In genomic region chr20:25902321-25902720, GRCh38 we compare ENCODE assay signal across 8 cellular contexts.
A peak's percentile ranks its signal among the peaks of the same experiment; 100 is the strongest.
DNase-seq lines count a peak whose midpoint lies in the region; TF ChIP-seq lines count a peak whose summit lies in the region.
"Not testable (repeated sequence)": the region's sequence is repeated elsewhere in the genome, so short reads cannot be mapped to it uniquely, and the experiment has no call there.

No MANE protein-coding gene starts in this region.

- not testable (repeated sequence) for H3K27me3 ChIP-seq in ACC112 (ENCODE audit: insufficient read depth, low read length); SK-N-SH (ENCODE audit: insufficient read depth); brain microvascular endothelial cell (replicated peaks)

- H4K20me1 ChIP-seq in SK-N-SH (ENCODE audit: insufficient read depth) = not testable (repeated sequence)

- H3K4me1 ChIP-seq in ACC112 (ENCODE audit: control insufficient read depth, insufficient read depth, low read length, unreplicated experiment); SK-N-SH (ENCODE audit: control insufficient read depth in 1 of 2, insufficient read depth in 2 of 2, low read depth in 1 of 2, low read length in 1 of 2): not testable (repeated sequence)

- not testable (repeated sequence) for TF ChIP-seq CTCF in SK-N-SH (IDR thresholded peaks at IDR 0.05); brain microvascular endothelial cell (IDR thresholded peaks at IDR 0.05; ENCODE audit: low read depth, low read length, missing control alignments); epithelial cell of proximal tubule (conservative IDR thresholded peaks at IDR 0.05; ENCODE audit: low read depth, low read length)

- CTCF ChIA-PET in SK-N-SH (lab: Yijun Ruan, JAX) = not testable (repeated sequence)

- not testable (repeated sequence) for H3K4me3 ChIP-seq in ACC112 (ENCODE audit: low read depth, low read length); SK-N-SH (ENCODE audit: low read depth in 2 of 2, low read length in 1 of 2); brain microvascular endothelial cell (ENCODE audit: low read depth, low read length); epithelial cell of proximal tubule (ENCODE audit: low read depth, low read length); skeletal muscle cell (ENCODE audit: low read depth, low read length)

- TF ChIP-seq RAD21 in SK-N-SH (IDR thresholded peaks at IDR 0.05; ENCODE audit: low read length) = not testable (repeated sequence)

- POLR2A ChIA-PET in SK-N-SH (lab: Yijun Ruan, JAX) = not testable (repeated sequence)

- H2AFZ ChIP-seq in ACC112 (ENCODE audit: low read length, unreplicated experiment) = not testable (repeated sequence)
- peak overlapping the region; percentile 68; the same call in 1 of the 2 replicates for H2AFZ ChIP-seq in SK-N-SH (ENCODE audit: low read depth)

- peaks cover 12% of the 10 kb centered on the region for H3F3A ChIP-seq in SK-N-SH (replicated peaks; ENCODE audit: insufficient read depth)

- H3K36me3 ChIP-seq in ACC112 (ENCODE audit: insufficient read depth, low read length); SK-N-SH (replicated peaks in 1 of 2; ENCODE audit: control insufficient read depth in 1 of 2, insufficient read depth in 2 of 2, low read length in 1 of 2); brain microvascular endothelial cell (replicated peaks): not testable (repeated sequence)

- H3K4me2 ChIP-seq in SK-N-SH = peak overlapping the region; percentile 20; the same call in 1 of the 2 replicates

- H3K9ac ChIP-seq in SK-N-SH = not testable (repeated sequence)

- not testable (repeated sequence) for H3K9me3 ChIP-seq in SK-N-SH

- in situ Hi-C loops in brain microvascular endothelial cell (cut with HindIII; ENCODE audit: low pct_ligation_motif_present, low sequenced_read_pairs) = not testable (repeated sequence)

- H3K27ac ChIP-seq in ACC112 (ENCODE audit: low read depth, low read length) = peak overlapping the region; percentile 46; the same call in 1 of the 2 replicates
- H3K27ac ChIP-seq in SK-N-SH (ENCODE audit: low read depth in 2 of 2, low read length in 1 of 2) = peak overlapping the region in 1 of 2 experiments; percentile 65; a peak in 2 of 4 replicates
- H3K27ac ChIP-seq in brain microvascular endothelial cell = not testable (repeated sequence)

- H3K9me2 ChIP-seq in SK-N-SH = not testable (repeated sequence)

- not testable (repeated sequence) for TF ChIP-seq EP300 in SK-N-SH (IDR thresholded peaks at IDR 0.05; ENCODE audit: borderline replicate concordance in 1 of 2, low read depth in 1 of 2, low read length in 1 of 2)

- DNase-seq in GM04503 (ENCODE audit: low read depth) = peak; percentile 6
- peak; percentile 71 for DNase-seq in LHCN-M2 (ENCODE audit: low read depth)
- DNase-seq in SK-N-SH = not testable (repeated sequence)
- DNase-seq in brain microvascular endothelial cell = peak; percentile 40
- peak; percentile 4 for DNase-seq in epithelial cell of proximal tubule (ENCODE audit: low read depth)
- peak; percentile 29 for DNase-seq in glomerular visceral epithelial cell (ENCODE audit: extremely low spot score)
- DNase-seq in skeletal muscle cell (ENCODE audit: low read depth) = peak; percentile 1

- not testable (repeated sequence) for H3K79me2 ChIP-seq in ACC112 (ENCODE audit: control insufficient read depth, insufficient read depth, low read length, unreplicated experiment); SK-N-SH (ENCODE audit: insufficient read depth)

TF ChIP-seq in SK-N-SH, 30 proteins besides CTCF, POLR2A, EP300 and RAD21:
- peak; percentile 32 for TF ChIP-seq JUND (IDR thresholded peaks at IDR 0.05)
- TF ChIP-seq FOSL2 (IDR thresholded peaks at IDR 0.05; ENCODE audit: borderline replicate concordance, low read depth) = peak; percentile 41; the same call in 1 of the 2 replicates
